In genomic region chr10:101330236-101331225, GRCh38 we compare ENCODE assay signal across 13 cellular contexts. TPM values are rescaled to one million over a fixed set of nuclear protein-coding genes. Genes with fewer than 3 reads are reported as not detected.
DNase-seq lines count a peak whose midpoint lies in the region; ATAC-seq and TF ChIP-seq lines count a peak whose summit lies in the region.
"Had no signal": no experiment of that assay in that cellular context is flagged by ENCODE, and none has a peak within 500 bp of the region (broad histone marks: within the 10 kb centered on the region; RNA-seq: fewer than 3 reads in every experiment).

No MANE protein-coding gene starts in this region.

- H3K9me3 ChIP-seq in RWPE2 (ENCODE audit: severe bottlenecking): no peaks in the 10 kb centered on the region

- no peaks in the 10 kb centered on the region for H3K4me1 ChIP-seq in RWPE2 (ENCODE audit: insufficient read depth, poor library complexity, severe bottlenecking)

- TF ChIP-seq CTCF in RWPE2 (IDR thresholded peaks at IDR 0.05; ENCODE audit: poor library complexity, severe bottlenecking): no peak

- no peak overlapping the region for H3K27ac ChIP-seq in RWPE2 (ENCODE audit: poor library complexity, severe bottlenecking)

- no peaks in the 10 kb centered on the region for H3K27me3 ChIP-seq in RWPE2 (ENCODE audit: insufficient read depth, poor library complexity, severe bottlenecking)

- DNase-seq in GM04503 (ENCODE audit: low read depth) (peak; percentile 26), RWPE2 (ENCODE audit: low spot score) (no peak), fibroblast of peridontal ligament (ENCODE audit: extremely low read depth) (peak; percentile 25), putamen (ENCODE audit: low spot score) (peak; percentile 80), SK-N-DZ (ENCODE audit: low spot score) (no peak), H4 (ENCODE audit: low spot score) (no peak), NCI-H748 treated with DMSO at 0.1 percent for 48 hours (lab: John Stamatoyannopoulos, UW) (no peak), cerebellar nuclear complex (lab: John Stamatoyannopoulos, UW) (no peak)
- DNase-seq: amniotic stem cell; CD8-positive, alpha-beta memory T cell; left colon; NCI-H2029 had no signal

- peak; percentile 85 for ATAC-seq in RWPE2 (ENCODE audit: low read depth)
- ATAC-seq: left colon, Panc1 had no signal

- no peaks in the 10 kb centered on the region for H3K36me3 ChIP-seq in RWPE2 (ENCODE audit: low read depth)

- no peak overlapping the region for H3K4me3 ChIP-seq in RWPE2 (ENCODE audit: severe bottlenecking)

RNA-seq across cellular contexts. Expression of gene BTRC, which starts 23.4 kb away (rescaled TPM):
- polyA plus RNA-seq in SK-N-DZ (2014; cell fraction: cytosol; rRNA removed): 8.8 and 9.5 TPM in 2 replicates
- polyA plus RNA-seq in SK-N-DZ (2014; cell fraction: nucleus; rRNA removed): 5.6 and 6.8 TPM in 2 replicates
- total RNA-seq in H4 (2014; rRNA removed; shearing (Covaris generic)): 9.2 and 9.3 TPM in 2 replicates

Comparison
In these comparisons a context has a peak if more than half of its experiments do, and no peak if none do; other contexts are left out.
1. DNase-seq: peak in GM04503 (single experiment), fibroblast of peridontal ligament (single experiment) and putamen (single experiment); none in RWPE2 (single experiment), SK-N-DZ (single experiment), H4 (single experiment), NCI-H748 treated with DMSO at 0.1 percent for 48 hours (single experiment) and cerebellar nuclear complex (0 of 2).